Comparison of ENCODE assay signal across 1 cellular context in the genomic region with DNA sequence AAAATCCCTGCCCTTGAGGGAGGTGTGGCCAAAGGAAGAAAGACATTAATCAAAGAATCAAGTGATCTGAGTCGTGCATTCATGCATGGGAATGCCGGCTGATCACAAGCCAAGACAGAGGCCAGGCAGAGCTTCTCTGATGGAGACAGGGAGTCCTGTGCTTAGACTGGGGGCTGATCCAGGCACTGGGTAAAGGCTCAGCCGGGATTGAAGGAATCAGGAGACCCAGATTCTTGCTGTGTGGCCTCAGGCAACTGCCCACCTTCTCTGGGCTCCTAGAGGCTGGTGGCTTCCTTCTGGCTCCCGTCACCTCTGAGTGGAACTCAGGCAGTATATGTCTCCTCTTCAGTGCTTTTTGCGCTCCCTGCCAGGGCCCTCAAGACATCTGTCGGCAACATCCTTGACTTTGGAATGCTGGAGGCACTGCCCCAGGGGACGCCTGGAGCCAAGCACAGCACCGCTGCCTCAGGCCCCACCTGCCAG.
TF ChIP-seq lines count a peak whose summit lies in the region.

No MANE protein-coding gene starts in this region.

TF ChIP-seq in WTC11, 78 proteins besides CTCF, POLR2A, EP300 and RAD21 (continued from another document):
- TF ChIP-seq, protein P1, sequence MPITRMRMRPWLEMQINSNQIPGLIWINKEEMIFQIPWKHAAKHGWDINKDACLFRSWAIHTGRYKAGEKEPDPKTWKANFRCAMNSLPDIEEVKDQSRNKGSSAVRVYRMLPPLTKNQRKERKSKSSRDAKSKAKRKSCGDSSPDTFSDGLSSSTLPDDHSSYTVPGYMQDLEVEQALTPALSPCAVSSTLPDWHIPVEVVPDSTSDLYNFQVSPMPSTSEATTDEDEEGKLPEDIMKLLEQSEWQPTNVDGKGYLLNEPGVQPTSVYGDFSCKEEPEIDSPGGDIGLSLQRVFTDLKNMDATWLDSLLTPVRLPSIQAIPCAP (CRISPR knock-in tag; IDR thresholded peaks at IDR 0.05): no peak
- TF ChIP-seq KAT7 (CRISPR knock-in tag; IDR thresholded peaks at IDR 0.05; ENCODE audit: borderline replicate concordance) (no peak), EMX1 (CRISPR knock-in tag; IDR thresholded peaks at IDR 0.05) (no peak), HMGA2 (CRISPR knock-in tag; IDR thresholded peaks at IDR 0.05) (no peak), ELF4 (CRISPR knock-in tag; IDR thresholded peaks at IDR 0.05; ENCODE audit: low read depth) (no peak), ZNF671 (CRISPR knock-in tag; IDR thresholded peaks at IDR 0.05) (no peak), CBFB (CRISPR knock-in tag; IDR thresholded peaks at IDR 0.05; ENCODE audit: low read depth) (no peak), ZNF396 (CRISPR knock-in tag; IDR thresholded peaks at IDR 0.05; ENCODE audit: borderline replicate concordance) (no peak), SP1 (CRISPR knock-in tag; conservative IDR thresholded peaks at IDR 0.05) (no peak), ZNF423 (CRISPR knock-in tag; IDR thresholded peaks at IDR 0.05) (no peak)
- TF ChIP-seq, protein P2, sequence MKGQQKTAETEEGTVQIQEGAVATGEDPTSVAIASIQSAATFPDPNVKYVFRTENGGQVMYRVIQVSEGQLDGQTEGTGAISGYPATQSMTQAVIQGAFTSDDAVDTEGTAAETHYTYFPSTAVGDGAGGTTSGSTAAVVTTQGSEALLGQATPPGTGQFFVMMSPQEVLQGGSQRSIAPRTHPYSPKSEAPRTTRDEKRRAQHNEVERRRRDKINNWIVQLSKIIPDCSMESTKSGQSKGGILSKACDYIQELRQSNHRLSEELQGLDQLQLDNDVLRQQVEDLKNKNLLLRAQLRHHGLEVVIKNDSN (CRISPR knock-in tag; IDR thresholded peaks at IDR 0.05): no peak
- TF ChIP-seq, protein P3, sequence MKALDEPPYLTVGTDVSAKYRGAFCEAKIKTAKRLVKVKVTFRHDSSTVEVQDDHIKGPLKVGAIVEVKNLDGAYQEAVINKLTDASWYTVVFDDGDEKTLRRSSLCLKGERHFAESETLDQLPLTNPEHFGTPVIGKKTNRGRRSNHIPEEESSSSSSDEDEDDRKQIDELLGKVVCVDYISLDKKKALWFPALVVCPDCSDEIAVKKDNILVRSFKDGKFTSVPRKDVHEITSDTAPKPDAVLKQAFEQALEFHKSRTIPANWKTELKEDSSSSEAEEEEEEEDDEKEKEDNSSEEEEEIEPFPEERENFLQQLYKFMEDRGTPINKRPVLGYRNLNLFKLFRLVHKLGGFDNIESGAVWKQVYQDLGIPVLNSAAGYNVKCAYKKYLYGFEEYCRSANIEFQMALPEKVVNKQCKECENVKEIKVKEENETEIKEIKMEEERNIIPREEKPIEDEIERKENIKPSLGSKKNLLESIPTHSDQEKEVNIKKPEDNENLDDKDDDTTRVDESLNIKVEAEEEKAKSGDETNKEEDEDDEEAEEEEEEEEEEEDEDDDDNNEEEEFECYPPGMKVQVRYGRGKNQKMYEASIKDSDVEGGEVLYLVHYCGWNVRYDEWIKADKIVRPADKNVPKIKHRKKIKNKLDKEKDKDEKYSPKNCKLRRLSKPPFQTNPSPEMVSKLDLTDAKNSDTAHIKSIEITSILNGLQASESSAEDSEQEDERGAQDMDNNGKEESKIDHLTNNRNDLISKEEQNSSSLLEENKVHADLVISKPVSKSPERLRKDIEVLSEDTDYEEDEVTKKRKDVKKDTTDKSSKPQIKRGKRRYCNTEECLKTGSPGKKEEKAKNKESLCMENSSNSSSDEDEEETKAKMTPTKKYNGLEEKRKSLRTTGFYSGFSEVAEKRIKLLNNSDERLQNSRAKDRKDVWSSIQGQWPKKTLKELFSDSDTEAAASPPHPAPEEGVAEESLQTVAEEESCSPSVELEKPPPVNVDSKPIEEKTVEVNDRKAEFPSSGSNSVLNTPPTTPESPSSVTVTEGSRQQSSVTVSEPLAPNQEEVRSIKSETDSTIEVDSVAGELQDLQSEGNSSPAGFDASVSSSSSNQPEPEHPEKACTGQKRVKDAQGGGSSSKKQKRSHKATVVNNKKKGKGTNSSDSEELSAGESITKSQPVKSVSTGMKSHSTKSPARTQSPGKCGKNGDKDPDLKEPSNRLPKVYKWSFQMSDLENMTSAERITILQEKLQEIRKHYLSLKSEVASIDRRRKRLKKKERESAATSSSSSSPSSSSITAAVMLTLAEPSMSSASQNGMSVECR (CRISPR knock-in tag; IDR thresholded peaks at IDR 0.05; ENCODE audit: borderline replicate concordance): no peak
